11 cellular contexts compared by ENCODE assay signal in genomic region chr7:22586806-22587180, GRCh38.
DNase-seq lines count a peak whose midpoint lies in the region; ATAC-seq and TF ChIP-seq lines count a peak whose summit lies in the region.
"Had no signal": no experiment of that assay in that cellular context is flagged by ENCODE, and none has a peak within 500 bp of the region (broad histone marks: within the 10 kb centered on the region; RNA-seq: fewer than 3 reads in every experiment).

No MANE protein-coding gene starts in this region.

- H3K4me3 ChIP-seq in GM23248 (no peak overlapping the region), OCI-LY3 (ENCODE audit: low read length) (no peak overlapping the region), epithelial cell of proximal tubule (ENCODE audit: low read depth, low read length) (no peak overlapping the region), neutrophil (ENCODE audit: low read depth in 1 of 2, low read length in 1 of 2) (no peak overlapping the region), gastroesophageal sphincter (no peak overlapping the region)
- H3K4me3 ChIP-seq in CD4-positive, alpha-beta memory T cell (ENCODE audit: low read length in 2 of 2), result no peak overlapping the region
- H3K4me3 ChIP-seq: esophagus squamous epithelium had no signal

- peaks cover 5 to 12% of the 10 kb centered on the region in 2 donors for H3K27me3 Mint-ChIP-seq in CD4-positive, alpha-beta memory T cell

- peak overlapping the region in 1 of 7 donors; percentile 0 for H3K27ac Mint-ChIP-seq in CD4-positive, alpha-beta memory T cell
- H3K27ac Mint-ChIP-seq: activated CD4-positive, alpha-beta memory T cell treated with anti-CD3 and anti-CD28 coated beads, Interleukin-2, amount 10 ng/mL, durations not matched to agents 7 days and 5 days had no signal

- in situ Hi-C loops in GM23248 (cut with MboI), result no loop called here

- H3K9me3 ChIP-seq in GM23248 (ENCODE audit: low read depth) (no peaks in the 10 kb centered on the region), OCI-LY3 (ENCODE audit: insufficient read depth, low read length) (no peaks in the 10 kb centered on the region), neutrophil (no peaks in the 10 kb centered on the region), gastroesophageal sphincter (no peaks in the 10 kb centered on the region)
- H3K9me3 ChIP-seq in CD4-positive, alpha-beta memory T cell (ENCODE audit: control insufficient read depth in 1 of 2, low read length in 2 of 2), result no peaks in the 10 kb centered on the region
- H3K9me3 ChIP-seq: esophagus squamous epithelium had no signal

- TF ChIP-seq EP300 in gastroesophageal sphincter (IDR thresholded peaks at IDR 0.05), result no peak

- no peak for TF ChIP-seq CTCF in OCI-LY3 (IDR thresholded peaks at IDR 0.05; ENCODE audit: low read depth, low read length)
- peak; percentile 65 for TF ChIP-seq CTCF in epithelial cell of proximal tubule (conservative IDR thresholded peaks at IDR 0.05; ENCODE audit: low read depth, low read length)
- no peak for TF ChIP-seq CTCF in neutrophil (IDR thresholded peaks at IDR 0.05)
- TF ChIP-seq CTCF in gastroesophageal sphincter (IDR thresholded peaks at IDR 0.05), result peak in 2 of 4 experiments; percentile 22 to 41

- H3K9me2 ChIP-seq in GM23248 (ENCODE audit: insufficient read depth), result no peaks in the 10 kb centered on the region

- H2AFZ ChIP-seq in GM23248, result no peak overlapping the region
- H2AFZ ChIP-seq in OCI-LY3 (ENCODE audit: low read depth, low read length), result no peak overlapping the region

- CTCF ChIA-PET in CD4-positive, alpha-beta memory T cell (lab: Charles Lee; ENCODE audit: partially characterized antibody), result interaction anchor here (0.9 kb wide), 1 partner anchor 138 kb away, joined by 4 read pairs; no protein-coding TSS in a partner anchor

- no peaks in the 10 kb centered on the region for H3K9me3 Mint-ChIP-seq in CD4-positive, alpha-beta memory T cell
- H3K9me3 Mint-ChIP-seq: activated CD4-positive, alpha-beta memory T cell treated with anti-CD3 and anti-CD28 coated beads, Interleukin-2, amount 10 ng/mL, durations not matched to agents 7 days and 5 days had no signal

- H4K20me1 ChIP-seq in GM23248 (ENCODE audit: insufficient read depth) (no peaks in the 10 kb centered on the region), OCI-LY3 (ENCODE audit: insufficient read depth, low read length) (peaks cover 85% of the 10 kb centered on the region)

- TF ChIP-seq POLR2A in gastroesophageal sphincter (IDR thresholded peaks at IDR 0.05), result no peak

- H3K27me3 ChIP-seq in GM23248 (replicated peaks; ENCODE audit: insufficient read depth) (no peaks in the 10 kb centered on the region), OCI-LY3 (ENCODE audit: low read depth, low read length) (no peaks in the 10 kb centered on the region), neutrophil (no peaks in the 10 kb centered on the region), gastroesophageal sphincter (no peaks in the 10 kb centered on the region)
- H3K27me3 ChIP-seq in CD4-positive, alpha-beta memory T cell (ENCODE audit: insufficient read depth, low read length), result no peaks in the 10 kb centered on the region
- H3K27me3 ChIP-seq: esophagus squamous epithelium had no signal

- H3K27ac ChIP-seq in GM23248 (no peak overlapping the region), OCI-LY3 (ENCODE audit: low read length) (peak overlapping the region; percentile 71; the same call in 1 of the 2 replicates), neutrophil (peak overlapping the region; percentile 75), gastroesophageal sphincter (no peak overlapping the region)
- no peak overlapping the region for H3K27ac ChIP-seq in CD4-positive, alpha-beta memory T cell (ENCODE audit: low read depth, low read length)

- H3K9ac ChIP-seq in GM23248 (no peak overlapping the region), OCI-LY3 (ENCODE audit: low read length) (no peak overlapping the region; the same call in 1 of the 2 replicates)

- DNase-seq in GM23248 (peak; percentile 46), epithelial cell of proximal tubule (ENCODE audit: low read depth) (no peak), NCI-H2029 treated with DMSO at 0.1 percent for 48 hours (lab: John Stamatoyannopoulos, UW) (no peak)
- no peak for DNase-seq in effector CD4-positive, alpha-beta T cell
- no peak for DNase-seq in CD4-positive, alpha-beta memory T cell
- DNase-seq: activated CD4-positive, alpha-beta memory T cell treated with anti-CD3 and anti-CD28 coated beads, Interleukin-2, amount 10 ng/mL, durations not matched to agents 7 days and 5 days; esophagus squamous epithelium; KBM-7 had no signal

- peaks cover 27% of the 10 kb centered on the region for H3K4me1 ChIP-seq in GM23248 (ENCODE audit: insufficient read depth)
- peaks cover 63% of the 10 kb centered on the region for H3K4me1 ChIP-seq in OCI-LY3 (ENCODE audit: low read length)
- peaks cover 35 to 52% of the 10 kb centered on the region in 2 experiments for H3K4me1 ChIP-seq in neutrophil (ENCODE audit: control insufficient read depth in 1 of 2, insufficient read depth in 1 of 2, low read depth in 1 of 2, low read length in 1 of 2)
- H3K4me1 ChIP-seq in gastroesophageal sphincter, result peaks cover 2 to 43% (median 20%) of the 10 kb centered on the region in 3 donors
- H3K4me1 ChIP-seq in CD4-positive, alpha-beta memory T cell (ENCODE audit: insufficient read depth, low read length), result peaks cover 6% of the 10 kb centered on the region

- H3K79me2 ChIP-seq in GM23248 (ENCODE audit: insufficient read depth) (no peaks in the 10 kb centered on the region), OCI-LY3 (ENCODE audit: low read length) (peaks cover 74% of the 10 kb centered on the region)

- H3K4me3 Mint-ChIP-seq in CD4-positive, alpha-beta memory T cell, result no peak overlapping the region
- H3K4me3 Mint-ChIP-seq: activated CD4-positive, alpha-beta memory T cell treated with anti-CD3 and anti-CD28 coated beads, Interleukin-2, amount 10 ng/mL, durations not matched to agents 7 days and 5 days had no signal

- H3K4me1 Mint-ChIP-seq in CD4-positive, alpha-beta memory T cell, result peaks cover 0 to 8% (median 5%) of the 10 kb centered on the region in 4 donors

- H3K36me3 ChIP-seq in GM23248 (ENCODE audit: low read depth) (no peaks in the 10 kb centered on the region), OCI-LY3 (replicated peaks; ENCODE audit: low read depth, low read length) (peaks cover 51% of the 10 kb centered on the region), neutrophil (no peaks in the 10 kb centered on the region), gastroesophageal sphincter (no peaks in the 10 kb centered on the region)
- no peaks in the 10 kb centered on the region for H3K36me3 ChIP-seq in CD4-positive, alpha-beta memory T cell (ENCODE audit: insufficient read depth, low read length)
- H3K36me3 ChIP-seq: esophagus squamous epithelium had no signal

- no peaks in the 10 kb centered on the region for H3K36me3 Mint-ChIP-seq in CD4-positive, alpha-beta memory T cell

- no peak for ATAC-seq in gastroesophageal sphincter

- H3F3A ChIP-seq in GM23248 (ENCODE audit: insufficient read depth), result peaks cover 24% of the 10 kb centered on the region

- H3K4me2 ChIP-seq in GM23248 (ENCODE audit: unreplicated experiment) (no peak overlapping the region), OCI-LY3 (ENCODE audit: low read length) (peak overlapping the region; percentile 71; the same call in 1 of the 2 replicates)

- POLR2A ChIA-PET in CD4-positive, alpha-beta memory T cell (lab: Charles Lee; ENCODE audit: partially characterized antibody), result no interaction called here

- intact Hi-C loops in CD4-positive, alpha-beta memory T cell (cut with micrococcal nuclease), result no loop called here

Comparison
In these comparisons a context has a peak if more than half of its experiments do, and no peak if none do; other contexts are left out.
1. H3K27ac ChIP-seq: peak in OCI-LY3 (single experiment) and neutrophil (single experiment); none in GM23248 (single experiment), gastroesophageal sphincter (0 of 4) and CD4-positive, alpha-beta memory T cell (single experiment).